Comparison of ENCODE assay signal across 1 cellular context in the genomic region with DNA sequence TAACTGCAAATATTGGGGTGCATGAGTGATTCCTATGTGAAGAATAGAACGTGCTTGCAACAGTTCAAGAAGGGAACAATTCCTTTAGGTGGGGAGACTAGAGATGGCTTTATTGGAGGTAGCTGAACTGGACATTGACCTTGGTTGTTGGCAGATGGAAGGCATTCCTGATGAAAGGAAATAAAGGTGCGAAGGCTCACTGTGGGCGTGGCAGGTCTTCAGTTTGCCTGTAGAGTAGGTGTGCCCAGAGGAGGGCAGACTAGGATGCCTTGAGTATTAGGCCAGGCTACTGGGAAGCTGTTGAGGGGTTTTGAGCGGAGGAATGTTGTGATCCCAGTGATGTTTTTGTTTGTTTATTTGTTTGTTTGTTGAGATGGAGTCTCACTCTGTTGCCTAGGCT.
TF ChIP-seq lines count a peak whose summit lies in the region.

No MANE protein-coding gene starts in this region.

TF ChIP-seq in HepG2, 621 proteins besides CTCF, POLR2A, EP300 and RAD21:
- TF ChIP-seq, protein P1, sequence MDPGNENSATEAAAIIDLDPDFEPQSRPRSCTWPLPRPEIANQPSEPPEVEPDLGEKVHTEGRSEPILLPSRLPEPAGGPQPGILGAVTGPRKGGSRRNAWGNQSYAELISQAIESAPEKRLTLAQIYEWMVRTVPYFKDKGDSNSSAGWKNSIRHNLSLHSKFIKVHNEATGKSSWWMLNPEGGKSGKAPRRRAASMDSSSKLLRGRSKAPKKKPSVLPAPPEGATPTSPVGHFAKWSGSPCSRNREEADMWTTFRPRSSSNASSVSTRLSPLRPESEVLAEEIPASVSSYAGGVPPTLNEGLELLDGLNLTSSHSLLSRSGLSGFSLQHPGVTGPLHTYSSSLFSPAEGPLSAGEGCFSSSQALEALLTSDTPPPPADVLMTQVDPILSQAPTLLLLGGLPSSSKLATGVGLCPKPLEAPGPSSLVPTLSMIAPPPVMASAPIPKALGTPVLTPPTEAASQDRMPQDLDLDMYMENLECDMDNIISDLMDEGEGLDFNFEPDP (CRISPR knock-in tag; conservative IDR thresholded peaks at IDR 0.05), result 0 out of 2 replicates have a peak, but pooled peaks have one; percentile 53
- TF ChIP-seq ZNF205 (CRISPR knock-in tag; IDR thresholded peaks at IDR 0.05), result no peak
